In the genomic region with DNA sequence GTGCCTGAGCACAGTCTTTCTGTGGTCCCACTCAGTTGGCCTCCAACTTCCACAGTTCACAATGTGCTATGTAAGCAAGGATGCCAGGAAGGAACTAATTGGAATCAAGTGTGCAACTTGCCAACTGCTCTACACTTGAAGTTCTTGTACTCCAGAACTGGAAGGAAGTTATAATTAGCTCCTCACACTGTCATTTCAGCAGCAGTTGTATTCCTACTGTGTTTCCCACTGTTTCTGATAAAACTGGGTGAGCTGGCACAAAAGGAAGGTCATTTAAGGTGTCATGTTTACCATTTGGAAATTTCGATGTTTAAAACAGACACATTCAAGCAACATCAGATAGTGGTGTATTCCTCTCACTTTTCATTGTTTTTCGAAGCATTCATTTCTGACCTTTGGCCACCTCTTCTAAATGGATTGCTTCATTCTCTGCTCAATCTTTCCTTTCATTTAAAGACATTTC, we compare ENCODE assay signal across 1 cellular context.
TF ChIP-seq lines count a peak whose summit lies in the region.

No MANE protein-coding gene starts in this region.

TF ChIP-seq in HepG2, 621 proteins besides CTCF, POLR2A, EP300 and RAD21 (continued from another document and continues in another):
- no peak for TF ChIP-seq ZBTB4 (CRISPR knock-in tag; IDR thresholded peaks at IDR 0.05; ENCODE audit: borderline replicate concordance)
- TF ChIP-seq ZNF225 (CRISPR knock-in tag; IDR thresholded peaks at IDR 0.05), result no peak
- TF ChIP-seq SRY (CRISPR knock-in tag; IDR thresholded peaks at IDR 0.05), result no peak
- no peak for TF ChIP-seq MAZ (IDR thresholded peaks at IDR 0.05; ENCODE audit: borderline replicate concordance, low read depth, low read length)
- TF ChIP-seq MAZ (CRISPR knock-in tag; IDR thresholded peaks at IDR 0.05; ENCODE audit: low read depth), result no peak
- TF ChIP-seq ZNF724P (CRISPR knock-in tag; IDR thresholded peaks at IDR 0.05; ENCODE audit: borderline replicate concordance), result no peak
- TF ChIP-seq HOMEZ (CRISPR knock-in tag; IDR thresholded peaks at IDR 0.05; ENCODE audit: low read depth), result peak; percentile 64
- TF ChIP-seq, protein P1, sequence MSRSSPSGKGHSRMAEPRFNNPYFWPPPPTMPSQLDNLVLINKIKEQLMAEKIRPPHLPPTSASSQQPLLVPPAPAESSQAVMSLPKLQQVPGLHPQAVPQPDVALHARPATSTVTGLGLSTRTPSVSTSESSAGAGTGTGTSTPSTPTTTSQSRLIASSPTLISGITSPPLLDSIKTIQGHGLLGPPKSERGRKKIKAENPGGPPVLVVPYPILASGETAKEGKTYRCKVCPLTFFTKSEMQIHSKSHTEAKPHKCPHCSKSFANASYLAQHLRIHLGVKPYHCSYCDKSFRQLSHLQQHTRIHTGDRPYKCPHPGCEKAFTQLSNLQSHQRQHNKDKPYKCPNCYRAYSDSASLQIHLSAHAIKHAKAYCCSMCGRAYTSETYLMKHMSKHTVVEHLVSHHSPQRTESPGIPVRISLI (CRISPR knock-in tag; IDR thresholded peaks at IDR 0.05; ENCODE audit: borderline replicate concordance), result no peak
- TF ChIP-seq MAFF (IDR thresholded peaks at IDR 0.05; ENCODE audit: low read depth, low read length), result no peak
- TF ChIP-seq THAP11 (CRISPR knock-in tag; IDR thresholded peaks at IDR 0.05), result 0 out of 2 replicates have a peak, but pooled peaks have one; percentile 18
- TF ChIP-seq RARG (CRISPR knock-in tag; IDR thresholded peaks at IDR 0.05; ENCODE audit: low read depth), result no peak
- TF ChIP-seq MZF1 (CRISPR knock-in tag; IDR thresholded peaks at IDR 0.05; ENCODE audit: borderline replicate concordance), result no peak
- TF ChIP-seq NFIC (IDR thresholded peaks at IDR 0.05; ENCODE audit: low read length), result peak; percentile 61
- TF ChIP-seq MED1 (CRISPR knock-in tag; IDR thresholded peaks at IDR 0.05), result 0 out of 2 replicates have a peak, but pooled peaks have one; percentile 34
- TF ChIP-seq RCOR2 (CRISPR knock-in tag; IDR thresholded peaks at IDR 0.05), result 0 out of 2 replicates have a peak, but pooled peaks have one; percentile 16
- TF ChIP-seq ZKSCAN1 (IDR thresholded peaks at IDR 0.05; ENCODE audit: low read length), result peak; percentile 66; the same call in 1 of the 2 replicates
- no peak for TF ChIP-seq NAIF1 (CRISPR knock-in tag; IDR thresholded peaks at IDR 0.05; ENCODE audit: borderline replicate concordance)
- no peak for TF ChIP-seq MEIS2 (CRISPR knock-in tag; IDR thresholded peaks at IDR 0.05)
- TF ChIP-seq NR3C1 (CRISPR knock-in tag; IDR thresholded peaks at IDR 0.05), result no peak
- TF ChIP-seq CHCHD3 (CRISPR knock-in tag; IDR thresholded peaks at IDR 0.05), result no peak
- no peak for TF ChIP-seq TEAD2 (CRISPR knock-in tag; IDR thresholded peaks at IDR 0.05)
- TF ChIP-seq ZBTB46 (CRISPR knock-in tag; IDR thresholded peaks at IDR 0.05; ENCODE audit: borderline replicate concordance), result no peak
- no peak for TF ChIP-seq ZNF816 (CRISPR knock-in tag; IDR thresholded peaks at IDR 0.05; ENCODE audit: borderline replicate concordance)
- no peak for TF ChIP-seq GATAD1 (CRISPR knock-in tag; IDR thresholded peaks at IDR 0.05)
- TF ChIP-seq ZNF788 (CRISPR knock-in tag; IDR thresholded peaks at IDR 0.05; ENCODE audit: borderline replicate concordance), result no peak
- no peak for TF ChIP-seq HMGA1 (CRISPR knock-in tag; conservative IDR thresholded peaks at IDR 0.05)
- TF ChIP-seq HHEX (CRISPR knock-in tag; IDR thresholded peaks at IDR 0.05), result no peak
- TF ChIP-seq BCL3 (CRISPR knock-in tag; IDR thresholded peaks at IDR 0.05), result no peak
- no peak for TF ChIP-seq SRSF9 (IDR thresholded peaks at IDR 0.05; ENCODE audit: borderline replicate concordance, insufficient read depth, low read depth, low read length, poor library complexity, severe bottlenecking)
- TF ChIP-seq SP4 (CRISPR knock-in tag; IDR thresholded peaks at IDR 0.05), result no peak
- TF ChIP-seq ZNF720 (CRISPR knock-in tag; IDR thresholded peaks at IDR 0.05), result no peak
- TF ChIP-seq, protein P2, sequence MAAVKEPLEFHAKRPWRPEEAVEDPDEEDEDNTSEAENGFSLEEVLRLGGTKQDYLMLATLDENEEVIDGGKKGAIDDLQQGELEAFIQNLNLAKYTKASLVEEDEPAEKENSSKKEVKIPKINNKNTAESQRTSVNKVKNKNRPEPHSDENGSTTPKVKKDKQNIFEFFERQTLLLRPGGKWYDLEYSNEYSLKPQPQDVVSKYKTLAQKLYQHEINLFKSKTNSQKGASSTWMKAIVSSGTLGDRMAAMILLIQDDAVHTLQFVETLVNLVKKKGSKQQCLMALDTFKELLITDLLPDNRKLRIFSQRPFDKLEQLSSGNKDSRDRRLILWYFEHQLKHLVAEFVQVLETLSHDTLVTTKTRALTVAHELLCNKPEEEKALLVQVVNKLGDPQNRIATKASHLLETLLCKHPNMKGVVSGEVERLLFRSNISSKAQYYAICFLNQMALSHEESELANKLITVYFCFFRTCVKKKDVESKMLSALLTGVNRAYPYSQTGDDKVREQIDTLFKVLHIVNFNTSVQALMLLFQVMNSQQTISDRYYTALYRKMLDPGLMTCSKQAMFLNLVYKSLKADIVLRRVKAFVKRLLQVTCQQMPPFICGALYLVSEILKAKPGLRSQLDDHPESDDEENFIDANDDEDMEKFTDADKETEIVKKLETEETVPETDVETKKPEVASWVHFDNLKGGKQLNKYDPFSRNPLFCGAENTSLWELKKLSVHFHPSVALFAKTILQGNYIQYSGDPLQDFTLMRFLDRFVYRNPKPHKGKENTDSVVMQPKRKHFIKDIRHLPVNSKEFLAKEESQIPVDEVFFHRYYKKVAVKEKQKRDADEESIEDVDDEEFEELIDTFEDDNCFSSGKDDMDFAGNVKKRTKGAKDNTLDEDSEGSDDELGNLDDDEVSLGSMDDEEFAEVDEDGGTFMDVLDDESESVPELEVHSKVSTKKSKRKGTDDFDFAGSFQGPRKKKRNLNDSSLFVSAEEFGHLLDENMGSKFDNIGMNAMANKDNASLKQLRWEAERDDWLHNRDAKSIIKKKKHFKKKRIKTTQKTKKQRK (IDR thresholded peaks at IDR 0.05; ENCODE audit: low read length), result no peak
- TF ChIP-seq FOXK2 (IDR thresholded peaks at IDR 0.05), result peak; percentile 47; the same call in 1 of the 2 replicates
- TF ChIP-seq SMARCC2 (IDR thresholded peaks at IDR 0.05), result no peak
- peak; percentile 87 for TF ChIP-seq BCL6 (CRISPR knock-in tag; IDR thresholded peaks at IDR 0.05)
- TF ChIP-seq AHR (CRISPR knock-in tag; IDR thresholded peaks at IDR 0.05), result no peak
- no peak for TF ChIP-seq KLF13 (CRISPR knock-in tag; IDR thresholded peaks at IDR 0.05)
- TF ChIP-seq FOSL1 (CRISPR knock-in tag; IDR thresholded peaks at IDR 0.05; ENCODE audit: borderline replicate concordance), result no peak
- no peak for TF ChIP-seq ZNF354B (CRISPR knock-in tag; IDR thresholded peaks at IDR 0.05)
- no peak for TF ChIP-seq ZNF232 (CRISPR knock-in tag; IDR thresholded peaks at IDR 0.05; ENCODE audit: borderline replicate concordance)
- TF ChIP-seq, protein P3, sequence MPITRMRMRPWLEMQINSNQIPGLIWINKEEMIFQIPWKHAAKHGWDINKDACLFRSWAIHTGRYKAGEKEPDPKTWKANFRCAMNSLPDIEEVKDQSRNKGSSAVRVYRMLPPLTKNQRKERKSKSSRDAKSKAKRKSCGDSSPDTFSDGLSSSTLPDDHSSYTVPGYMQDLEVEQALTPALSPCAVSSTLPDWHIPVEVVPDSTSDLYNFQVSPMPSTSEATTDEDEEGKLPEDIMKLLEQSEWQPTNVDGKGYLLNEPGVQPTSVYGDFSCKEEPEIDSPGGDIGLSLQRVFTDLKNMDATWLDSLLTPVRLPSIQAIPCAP (CRISPR knock-in tag; IDR thresholded peaks at IDR 0.05; ENCODE audit: low read depth), result no peak
- no peak for TF ChIP-seq CENPT (CRISPR knock-in tag; IDR thresholded peaks at IDR 0.05; ENCODE audit: low read depth)
- no peak for TF ChIP-seq ZNF460 (CRISPR knock-in tag; IDR thresholded peaks at IDR 0.05; ENCODE audit: borderline replicate concordance)
- TF ChIP-seq KAT7 (CRISPR knock-in tag; IDR thresholded peaks at IDR 0.05; ENCODE audit: borderline replicate concordance), result no peak
- TF ChIP-seq MBD4 (IDR thresholded peaks at IDR 0.05; ENCODE audit: borderline replicate concordance, low read length), result no peak
- TF ChIP-seq, protein P4, sequence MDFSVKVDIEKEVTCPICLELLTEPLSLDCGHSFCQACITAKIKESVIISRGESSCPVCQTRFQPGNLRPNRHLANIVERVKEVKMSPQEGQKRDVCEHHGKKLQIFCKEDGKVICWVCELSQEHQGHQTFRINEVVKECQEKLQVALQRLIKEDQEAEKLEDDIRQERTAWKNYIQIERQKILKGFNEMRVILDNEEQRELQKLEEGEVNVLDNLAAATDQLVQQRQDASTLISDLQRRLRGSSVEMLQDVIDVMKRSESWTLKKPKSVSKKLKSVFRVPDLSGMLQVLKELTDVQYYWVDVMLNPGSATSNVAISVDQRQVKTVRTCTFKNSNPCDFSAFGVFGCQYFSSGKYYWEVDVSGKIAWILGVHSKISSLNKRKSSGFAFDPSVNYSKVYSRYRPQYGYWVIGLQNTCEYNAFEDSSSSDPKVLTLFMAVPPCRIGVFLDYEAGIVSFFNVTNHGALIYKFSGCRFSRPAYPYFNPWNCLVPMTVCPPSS (IDR thresholded peaks at IDR 0.05), result no peak
- no peak for TF ChIP-seq ZNF282 (IDR thresholded peaks at IDR 0.05; ENCODE audit: partially characterized antibody)
- TF ChIP-seq, protein P5, sequence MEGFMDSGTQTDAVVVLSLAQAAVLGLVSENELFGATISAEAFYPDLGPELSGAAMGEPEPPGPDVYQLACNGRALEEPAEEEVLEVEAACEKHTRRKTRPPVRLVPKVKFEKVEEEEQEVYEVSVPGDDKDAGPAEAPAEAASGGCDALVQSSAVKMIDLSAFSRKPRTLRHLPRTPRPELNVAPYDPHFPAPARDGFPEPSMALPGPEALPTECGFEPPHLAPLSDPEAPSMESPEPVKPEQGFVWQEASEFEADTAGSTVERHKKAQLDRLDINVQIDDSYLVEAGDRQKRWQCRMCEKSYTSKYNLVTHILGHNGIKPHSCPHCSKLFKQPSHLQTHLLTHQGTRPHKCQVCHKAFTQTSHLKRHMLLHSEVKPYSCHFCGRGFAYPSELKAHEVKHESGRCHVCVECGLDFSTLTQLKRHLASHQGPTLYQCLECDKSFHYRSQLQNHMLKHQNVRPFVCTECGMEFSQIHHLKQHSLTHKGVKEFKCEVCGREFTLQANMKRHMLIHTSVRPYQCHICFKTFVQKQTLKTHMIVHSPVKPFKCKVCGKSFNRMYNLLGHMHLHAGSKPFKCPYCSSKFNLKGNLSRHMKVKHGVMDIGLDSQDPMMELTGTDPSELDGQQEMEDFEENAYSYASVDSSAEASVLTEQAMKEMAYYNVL (CRISPR knock-in tag; IDR thresholded peaks at IDR 0.05; ENCODE audit: borderline replicate concordance), result peak; percentile 75; the same call in 1 of the 2 replicates
- TF ChIP-seq SMC3 (IDR thresholded peaks at IDR 0.05; ENCODE audit: low read length), result 0 out of 2 replicates have a peak, but pooled peaks have one; percentile 5
- no peak for TF ChIP-seq PCBP2 (optimal IDR thresholded peaks at IDR 0.05; ENCODE audit: low read depth, low read length, poor library complexity, severe bottlenecking)
- TF ChIP-seq ZNF550 (CRISPR knock-in tag; IDR thresholded peaks at IDR 0.05; ENCODE audit: borderline replicate concordance), result no peak
- peak; percentile 66 for TF ChIP-seq HDAC2 (CRISPR knock-in tag; IDR thresholded peaks at IDR 0.05)
